Comparison of ENCODE assay signal across 9 cellular contexts in the genomic region with DNA sequence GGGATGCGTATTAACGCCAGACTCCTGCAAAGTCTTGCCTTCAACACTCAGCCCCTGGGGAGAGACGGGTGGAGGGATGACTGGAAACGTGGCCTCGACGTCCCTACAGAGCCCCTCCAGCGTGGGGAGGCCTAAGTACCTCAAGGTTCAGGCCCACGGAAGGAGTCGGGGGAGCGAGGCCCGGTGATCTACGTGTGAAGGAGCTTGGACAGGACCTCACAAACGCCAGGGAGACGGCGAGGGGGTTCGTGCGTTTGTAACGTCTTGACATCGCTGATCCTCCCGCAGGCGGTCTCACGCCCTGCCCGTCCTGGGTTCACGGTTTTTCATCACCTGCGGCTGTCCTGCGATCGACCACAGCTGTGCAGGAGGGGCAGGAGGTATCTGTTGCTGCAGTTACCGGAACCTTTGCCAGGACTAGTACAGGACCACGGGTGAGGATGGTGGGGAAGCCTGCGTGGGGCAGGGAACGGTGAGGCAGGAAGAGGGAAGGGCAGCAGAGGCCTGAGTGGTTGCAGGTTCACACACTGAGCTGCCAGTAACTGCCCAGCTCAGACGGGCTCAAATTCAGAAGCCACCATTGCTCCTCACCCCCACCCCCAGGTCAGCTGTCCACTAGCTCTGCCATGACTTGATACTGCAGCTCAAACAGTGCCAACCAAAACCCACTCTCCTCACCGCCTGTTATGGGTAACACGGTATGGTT. TPM values are rescaled to one million over a fixed set of nuclear protein-coding genes. Genes with fewer than 3 reads are reported as not detected.
A peak's percentile ranks its signal among the peaks of the same experiment; 100 is the strongest.
DNase-seq lines count a peak whose midpoint lies in the region; ATAC-seq, FAIRE-seq and TF ChIP-seq lines count a peak whose summit lies in the region.
"Had no signal": no experiment of that assay in that cellular context is flagged by ENCODE, and none has a peak within 500 bp of the region (broad histone marks: within the 10 kb centered on the region; RNA-seq: fewer than 3 reads in every experiment).

No MANE protein-coding gene starts in this region.

- ATAC-seq in GM18909 (IDR thresholded peaks at IDR 0.05; ENCODE audit: poor library complexity, unreplicated experiment) (peak; percentile 1), GM19324 (IDR thresholded peaks at IDR 0.05; ENCODE audit: low FRiP score, unreplicated experiment) (no peak)

- FAIRE-seq in urothelium cell line (lab: Jason Lieb, UNC), result no peak

- no peaks in the 10 kb centered on the region for H3K9me3 ChIP-seq in neural cell (ENCODE audit: low read length)

- no peaks in the 10 kb centered on the region for H3K9me2 ChIP-seq in neural cell (ENCODE audit: insufficient read depth, low read length)

- peaks cover 33% of the 10 kb centered on the region for H3K79me2 ChIP-seq in neural cell (replicated peaks; ENCODE audit: insufficient read depth, low read length)

- no peaks in the 10 kb centered on the region for H3K36me3 ChIP-seq in neural cell (ENCODE audit: insufficient read depth, low read length)

- H2AFZ ChIP-seq in neural cell (ENCODE audit: low read depth, low read length), result no peak overlapping the region

- CTCF ChIA-PET in AG04449 (lab: Yijun Ruan, JAX), result interaction anchor here (1.0 to 5.9 kb wide), 7 partner anchors 12 to 105 kb away, joined by 3 to 66 read pairs (median 13); no protein-coding TSS in a partner anchor

- peak overlapping the region; percentile 80 for H3K27ac ChIP-seq in neural cell (ENCODE audit: low read length)

- H4K20me1 ChIP-seq in neural cell (ENCODE audit: insufficient read depth), result no peaks in the 10 kb centered on the region

- no peak for TF ChIP-seq RAD21 in neural cell (conservative IDR thresholded peaks at IDR 0.05)

- TF ChIP-seq CTCF in AG04449 (IDR thresholded peaks at IDR 0.05; ENCODE audit: insufficient read depth, low read length, missing control alignments) (no peak), epithelial cell of esophagus (IDR thresholded peaks at IDR 0.05; ENCODE audit: insufficient read depth, low read depth, low read length, missing control alignments) (no peak), neural cell (IDR thresholded peaks at IDR 0.05; ENCODE audit: poor library complexity, severe bottlenecking) (no peak)

- H3K4me3 ChIP-seq in AG04449 (ENCODE audit: low read depth, low read length) (peak overlapping the region; percentile 98), epithelial cell of esophagus (ENCODE audit: low read length) (peak overlapping the region; percentile 97), neural cell (ENCODE audit: low read length) (peak overlapping the region; percentile 76)

- no peaks in the 10 kb centered on the region for H3K27me3 ChIP-seq in neural cell (ENCODE audit: insufficient read depth, low read depth, low read length)

- DNase-seq in AG04449 (ENCODE audit: low read depth, low spot score) (no peak), RPMI7951 (ENCODE audit: low read depth) (peak; percentile 37), epithelial cell of esophagus (ENCODE audit: low read depth) (no peak), NCI-H1092 treated with DMSO at 0.1 percent for 48 hours (lab: John Stamatoyannopoulos, UW) (no peak), urothelium cell line (ENCODE audit: low spot score) (no peak)

- POLR2A ChIA-PET in AG04449 (lab: Yijun Ruan, JAX), result interaction anchor here (1.0 to 8.1 kb wide), 5 partner anchors 8 to 52 kb away, joined by 4 to 36 read pairs (median 9); a partner anchor contains a TSS

- no peaks in the 10 kb centered on the region for H3F3A ChIP-seq in neural cell (ENCODE audit: insufficient read depth, low read length, poor library complexity, severe bottlenecking)

- TF ChIP-seq EP300 in neural cell (conservative IDR thresholded peaks at IDR 0.05; ENCODE audit: poor library complexity, severe bottlenecking), result no peak

- H3K9ac ChIP-seq in neural cell (ENCODE audit: low read length), result peak overlapping the region; percentile 84

- peak overlapping the region; percentile 98 for H3K4me2 ChIP-seq in neural cell (ENCODE audit: low read length)

TF ChIP-seq in neural cell, 6 proteins besides CTCF, POLR2A, EP300 and RAD21:
- no peak for TF ChIP-seq MXI1 (conservative IDR thresholded peaks at IDR 0.05; ENCODE audit: poor library complexity, severe bottlenecking)
- TF ChIP-seq EZH2 (IDR thresholded peaks at IDR 0.05; ENCODE audit: borderline replicate concordance, insufficient read depth, low read length, poor library complexity, severe bottlenecking), result no peak
- TF ChIP-seq, protein P1, sequence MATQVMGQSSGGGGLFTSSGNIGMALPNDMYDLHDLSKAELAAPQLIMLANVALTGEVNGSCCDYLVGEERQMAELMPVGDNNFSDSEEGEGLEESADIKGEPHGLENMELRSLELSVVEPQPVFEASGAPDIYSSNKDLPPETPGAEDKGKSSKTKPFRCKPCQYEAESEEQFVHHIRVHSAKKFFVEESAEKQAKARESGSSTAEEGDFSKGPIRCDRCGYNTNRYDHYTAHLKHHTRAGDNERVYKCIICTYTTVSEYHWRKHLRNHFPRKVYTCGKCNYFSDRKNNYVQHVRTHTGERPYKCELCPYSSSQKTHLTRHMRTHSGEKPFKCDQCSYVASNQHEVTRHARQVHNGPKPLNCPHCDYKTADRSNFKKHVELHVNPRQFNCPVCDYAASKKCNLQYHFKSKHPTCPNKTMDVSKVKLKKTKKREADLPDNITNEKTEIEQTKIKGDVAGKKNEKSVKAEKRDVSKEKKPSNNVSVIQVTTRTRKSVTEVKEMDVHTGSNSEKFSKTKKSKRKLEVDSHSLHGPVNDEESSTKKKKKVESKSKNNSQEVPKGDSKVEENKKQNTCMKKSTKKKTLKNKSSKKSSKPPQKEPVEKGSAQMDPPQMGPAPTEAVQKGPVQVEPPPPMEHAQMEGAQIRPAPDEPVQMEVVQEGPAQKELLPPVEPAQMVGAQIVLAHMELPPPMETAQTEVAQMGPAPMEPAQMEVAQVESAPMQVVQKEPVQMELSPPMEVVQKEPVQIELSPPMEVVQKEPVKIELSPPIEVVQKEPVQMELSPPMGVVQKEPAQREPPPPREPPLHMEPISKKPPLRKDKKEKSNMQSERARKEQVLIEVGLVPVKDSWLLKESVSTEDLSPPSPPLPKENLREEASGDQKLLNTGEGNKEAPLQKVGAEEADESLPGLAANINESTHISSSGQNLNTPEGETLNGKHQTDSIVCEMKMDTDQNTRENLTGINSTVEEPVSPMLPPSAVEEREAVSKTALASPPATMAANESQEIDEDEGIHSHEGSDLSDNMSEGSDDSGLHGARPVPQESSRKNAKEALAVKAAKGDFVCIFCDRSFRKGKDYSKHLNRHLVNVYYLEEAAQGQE (IDR thresholded peaks at IDR 0.05; ENCODE audit: borderline replicate concordance), result no peak
- no peak for TF ChIP-seq TAF1 (IDR thresholded peaks at IDR 0.05; ENCODE audit: low read depth)
- TF ChIP-seq SMC3 (conservative IDR thresholded peaks at IDR 0.05; ENCODE audit: poor library complexity), result no peak
- no peak for TF ChIP-seq POLR2AphosphoS5 (IDR thresholded peaks at IDR 0.05)
TF ChIP-seq in neural cell: peak in this region for 0.

RNA-seq across cellular contexts. Expression of a gene that starts 0.9 kb away (rescaled TPM):
- 62.8 and 66.2 TPM in 2 replicates for total RNA-seq in RPMI7951 (2014; rRNA removed; shearing (Covaris generic))
- polyA plus RNA-seq in neural cell, result 696 and 734 TPM in 2 replicates
- polyA minus RNA-seq in neural cell, result 227 and 231 TPM in 2 replicates

RNA-seq across cellular contexts. Expression of a gene that starts 7.1 kb away (rescaled TPM):
- total RNA-seq in RPMI7951 (2014; rRNA removed; shearing (Covaris generic)), result 227 and 241 TPM in 2 replicates
- polyA plus RNA-seq in neural cell, result 168 and 204 TPM in 2 replicates
- 57.1 and 64.8 TPM in 2 replicates for polyA minus RNA-seq in neural cell

RNA-seq across cellular contexts. Expression of a gene that starts 21.1 kb away (rescaled TPM):
- not detected in 2 replicates for total RNA-seq in RPMI7951 (2014; rRNA removed; shearing (Covaris generic))
- polyA plus RNA-seq in neural cell, result 0.28 TPM in 1 of 2 replicates, not detected in the other
- not detected in 2 replicates for polyA minus RNA-seq in neural cell
- total RNA-seq: HT1080 had no signal

RNA-seq across cellular contexts. Expression of a gene that starts 25.0 kb away (rescaled TPM):
- total RNA-seq in RPMI7951 (2014; rRNA removed; shearing (Covaris generic)), result 141 and 204 TPM in 2 replicates
- polyA plus RNA-seq in neural cell, result 104 and 119 TPM in 2 replicates
- 29.9 and 31.1 TPM in 2 replicates for polyA minus RNA-seq in neural cell

RNA-seq across cellular contexts. Expression of a gene that starts 35.5 kb away (rescaled TPM):
- 5.6 and 5.7 TPM in 2 replicates for total RNA-seq in RPMI7951 (2014; rRNA removed; shearing (Covaris generic))
- 0.88 and 1.4 TPM in 2 replicates for polyA plus RNA-seq in neural cell
- polyA minus RNA-seq in neural cell, result 0.81 and 1.5 TPM in 2 replicates
